1 cellular context compared by ENCODE assay signal in the genomic region with DNA sequence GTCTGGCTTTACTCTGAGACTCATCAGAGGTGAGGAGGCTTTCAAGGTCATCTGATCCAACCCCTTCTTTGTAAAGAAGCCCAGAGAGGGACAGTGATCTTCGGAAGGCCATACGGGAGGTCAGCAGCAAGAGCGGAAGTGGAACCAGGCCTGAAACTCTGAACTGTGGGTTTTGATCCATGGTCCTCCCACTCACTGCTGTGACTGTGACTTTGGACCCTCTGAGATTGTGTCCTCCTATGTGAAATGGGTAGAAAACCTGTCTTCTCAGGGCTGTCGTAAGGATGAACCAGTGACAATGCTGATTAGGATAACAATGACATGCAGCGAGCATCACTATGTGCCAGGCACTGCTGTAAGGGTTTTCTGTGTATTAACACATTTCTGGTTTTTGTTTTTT.
TF ChIP-seq lines count a peak whose summit lies in the region.

No MANE protein-coding gene starts in this region.

TF ChIP-seq in K562, 482 proteins besides CTCF, POLR2A, EP300 and RAD21:
- no peak for TF ChIP-seq MTF1 (CRISPR knock-in tag; IDR thresholded peaks at IDR 0.05; ENCODE audit: borderline replicate concordance)
- no peak for TF ChIP-seq GATA2 (CRISPR knock-in tag; IDR thresholded peaks at IDR 0.05)
- TF ChIP-seq MYNN (IDR thresholded peaks at IDR 0.05) = no peak
- TF ChIP-seq MYNN (CRISPR knock-in tag; IDR thresholded peaks at IDR 0.05) = no peak
- TF ChIP-seq SREBF1 (IDR thresholded peaks at IDR 0.05; ENCODE audit: borderline replicate concordance, low read depth, low read length) = no peak
- TF ChIP-seq TARDBP (IDR thresholded peaks at IDR 0.05) = no peak
- TF ChIP-seq ZBED1 (IDR thresholded peaks at IDR 0.05) = no peak
- no peak for TF ChIP-seq LARP7 (IDR thresholded peaks at IDR 0.05)
- no peak for TF ChIP-seq CBX8 (IDR thresholded peaks at IDR 0.05; ENCODE audit: borderline replicate concordance, extremely low read depth, low read depth, low read length, poor library complexity, severe bottlenecking)
- TF ChIP-seq ZNF717 (CRISPR knock-in tag; IDR thresholded peaks at IDR 0.05) = no peak
- TF ChIP-seq ESRRA (IDR thresholded peaks at IDR 0.05; ENCODE audit: borderline replicate concordance, low read depth) = peak; percentile 48; the same call in 1 of the 2 replicates
- TF ChIP-seq CBX2 (IDR thresholded peaks at IDR 0.05; ENCODE audit: insufficient read depth, low read length, poor library complexity, severe bottlenecking) = no peak
- TF ChIP-seq ERF (CRISPR knock-in tag; IDR thresholded peaks at IDR 0.05) = no peak
- TF ChIP-seq ZNF263 (CRISPR knock-in tag; IDR thresholded peaks at IDR 0.05; ENCODE audit: borderline replicate concordance) = peak; percentile 84
